19 cellular contexts compared by ENCODE assay signal in the genomic region with DNA sequence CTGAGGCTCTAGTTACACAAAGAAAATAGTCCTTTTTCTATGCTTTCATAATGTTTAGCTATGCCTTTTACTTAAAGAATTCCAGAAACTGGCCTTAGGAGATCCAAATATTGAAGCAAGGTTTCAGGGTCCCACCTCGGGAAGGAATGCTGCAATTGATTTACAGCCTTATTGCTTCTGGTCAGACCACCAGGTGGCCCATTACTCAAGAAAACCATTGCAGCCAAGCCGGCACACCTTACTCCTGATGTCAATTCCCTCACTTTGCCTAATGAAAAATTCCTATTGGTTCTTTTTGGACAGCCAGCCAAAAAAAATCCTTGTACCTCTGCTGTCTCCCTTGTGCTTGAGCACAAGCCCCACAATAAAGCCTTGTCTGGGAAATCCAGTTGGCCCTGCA.
DNase-seq lines count a peak whose midpoint lies in the region; ATAC-seq, FAIRE-seq and TF ChIP-seq lines count a peak whose summit lies in the region.
"Had no signal": no experiment of that assay in that cellular context is flagged by ENCODE, and none has a peak within 500 bp of the region (broad histone marks: within the 10 kb centered on the region; RNA-seq: fewer than 3 reads in every experiment).

No MANE protein-coding gene starts in this region.

- H2BK20ac ChIP-seq in H9 (ENCODE audit: low read depth, low read length, poor library complexity, severe bottlenecking) (no peak overlapping the region), H1 (ENCODE audit: low read length) (no peak overlapping the region)

- intact Hi-C loops in gastrocnemius medialis (cut with DNase I; ENCODE audit: low total_unique reads) = no loop called here

- no peaks in the 10 kb centered on the region; a peak in 1 of 7 replicates for H3K36me3 Mint-ChIP-seq in H9 (ENCODE audit: insufficient read depth in 1 of 3, low read depth in 3 of 3)
- H3K36me3 Mint-ChIP-seq in neural crest cell (ENCODE audit: low read depth) = no peaks in the 10 kb centered on the region
- H3K36me3 Mint-ChIP-seq in mesothelial cell of epicardium = no peaks in the 10 kb centered on the region
- H3K36me3 Mint-ChIP-seq: CD14-positive monocyte had no signal

- H3K79me1 ChIP-seq in H9 (ENCODE audit: insufficient read depth, low read depth, low read length, poor library complexity, severe bottlenecking) (no peaks in the 10 kb centered on the region), H1 (ENCODE audit: low read depth, low read length) (no peaks in the 10 kb centered on the region)

- no peak overlapping the region for H2BK15ac ChIP-seq in H9 (ENCODE audit: low read depth, low read length)
- no peak overlapping the region for H2BK15ac ChIP-seq in H1 (ENCODE audit: low read length)

- H3K27ac ChIP-seq in C4-2B (peak overlapping the region; percentile 32; the same call in 1 of the 2 replicates), H9 (ENCODE audit: insufficient read length, low read depth, low read length) (no peak overlapping the region), H1 (ENCODE audit: low read depth, low read length) (no peak overlapping the region), gastrocnemius medialis (no peak overlapping the region)
- H3K27ac ChIP-seq: GM23248, KMS-11 had no signal

- H3K27me3 ChIP-seq in H9 (ENCODE audit: insufficient read depth, low read length) (no peaks in the 10 kb centered on the region), H1 (replicated peaks in 1 of 4; ENCODE audit: control insufficient read depth in 3 of 4, extremely low read depth in 1 of 4, insufficient read depth in 3 of 4, low read length in 3 of 4) (no peaks in the 10 kb centered on the region), gastrocnemius medialis (no peaks in the 10 kb centered on the region)

- no peak overlapping the region for H2BK5ac ChIP-seq in H9 (ENCODE audit: insufficient read length, low read length)
- no peak overlapping the region for H2BK5ac ChIP-seq in H1 (ENCODE audit: low read depth, low read length)

- H3K56ac ChIP-seq in H9 (ENCODE audit: insufficient read length, low read depth, low read length) = no peak overlapping the region
- H3K56ac ChIP-seq in H1 (replicated peaks; ENCODE audit: insufficient read length, low read depth, low read length) = no peak overlapping the region

- TF ChIP-seq RAD21 in H1 (IDR thresholded peaks at IDR 0.05 in 1 of 2, conservative IDR thresholded peaks at IDR 0.05 in 1 of 2; ENCODE audit: low read depth in 2 of 2, low read length in 2 of 2) = peak; percentile 40 to 60

- H3K4me1 ChIP-seq in H9 (ENCODE audit: insufficient read depth, low read length) (peaks cover 3% of the 10 kb centered on the region; the same call in 1 of the 2 replicates), H1 (replicated peaks in 1 of 4; ENCODE audit: control insufficient read depth in 3 of 4, insufficient read depth in 4 of 4, low read length in 3 of 4) (peaks cover 0 to 4% (median 0%) of the 10 kb centered on the region in 4 experiments; a peak in 3 of 7 replicates), gastrocnemius medialis (no peaks in the 10 kb centered on the region)

- H3K23ac ChIP-seq in H9 (ENCODE audit: insufficient read length, low read depth, low read length) (no peak overlapping the region), H1 (ENCODE audit: insufficient read length) (no peak overlapping the region)

- H3K14ac ChIP-seq in H9 (ENCODE audit: insufficient read depth, low read length) = no peak overlapping the region
- H3K14ac ChIP-seq in H1 (ENCODE audit: insufficient read length) = no peak overlapping the region

- H3K18ac ChIP-seq in H9 (ENCODE audit: insufficient read length, low read depth, low read length) (no peak overlapping the region), H1 (ENCODE audit: extremely low read depth, low read length) (no peak overlapping the region)

- H3K23me2 ChIP-seq in H9 (ENCODE audit: insufficient read length, low read depth, low read length, poor library complexity, severe bottlenecking) (no peaks in the 10 kb centered on the region), H1 (ENCODE audit: low read depth, low read length) (no peaks in the 10 kb centered on the region)

- H4K5ac ChIP-seq in H9 (ENCODE audit: insufficient read length, low read depth, low read length) = no peak overlapping the region
- no peak overlapping the region for H4K5ac ChIP-seq in H1 (ENCODE audit: insufficient read length, low read depth, low read length)

- ATAC-seq in gastrocnemius medialis = no peak
- ATAC-seq: Right ventricle myocardium inferior had no signal

- H4K91ac ChIP-seq in H9 (ENCODE audit: insufficient read length, low read depth, low read length) (no peak overlapping the region), H1 (replicated peaks; ENCODE audit: insufficient read length, low read length) (no peak overlapping the region)

- H3K9me3 ChIP-seq in H9 (ENCODE audit: control insufficient read depth, low read depth, low read length) (no peaks in the 10 kb centered on the region), H1 (ENCODE audit: insufficient read depth in 2 of 2, low read depth in 1 of 2, low read length in 1 of 2) (no peaks in the 10 kb centered on the region), gastrocnemius medialis (no peaks in the 10 kb centered on the region)
- H3K9me3 ChIP-seq: SK-N-SH had no signal

- TF ChIP-seq EP300 in H1 (IDR thresholded peaks at IDR 0.05; ENCODE audit: borderline replicate concordance in 1 of 2, low read depth in 2 of 2, low read length in 2 of 2) = no peak

- H2AFZ ChIP-seq in H9 (ENCODE audit: low read length) = no peak overlapping the region
- H2AFZ ChIP-seq in H1 (ENCODE audit: low read length) = no peak overlapping the region
- H2AFZ ChIP-seq: GM23248 had no signal

- H4K8ac ChIP-seq in H9 (replicated peaks; ENCODE audit: insufficient read length, low read depth, low read length) (no peak overlapping the region), H1 (ENCODE audit: extremely low read depth, insufficient read depth, low read length) (no peak overlapping the region)

- TF ChIP-seq CTCF in C4-2B (conservative IDR thresholded peaks at IDR 0.05) = no peak
- TF ChIP-seq CTCF in H9 (conservative IDR thresholded peaks at IDR 0.05) = peak; percentile 50; the same call in 2 of the 3 replicates
- peak; percentile 10 to 29 (median 25) for TF ChIP-seq CTCF in H1 (IDR thresholded peaks at IDR 0.05; ENCODE audit: control extremely low read depth in 1 of 3, insufficient read depth in 1 of 3, low read depth in 1 of 3, low read length in 3 of 3)
- peak; percentile 29 for TF ChIP-seq CTCF in neural crest cell (conservative IDR thresholded peaks at IDR 0.05)
- TF ChIP-seq CTCF in mesothelial cell of epicardium (IDR thresholded peaks at IDR 0.05; ENCODE audit: unreplicated experiment) = no peak
- no peak for TF ChIP-seq CTCF in gastrocnemius medialis (IDR thresholded peaks at IDR 0.05 in 4 of 5, conservative IDR thresholded peaks at IDR 0.05 in 1 of 5)

- no peak overlapping the region for H3T11ph ChIP-seq in H9 (ENCODE audit: low read length)

- H3K36me3 ChIP-seq in H1 (ENCODE audit: control insufficient read depth in 2 of 4, insufficient read depth in 4 of 4, low read length in 3 of 4) (no peaks in the 10 kb centered on the region), gastrocnemius medialis (no peaks in the 10 kb centered on the region)

- POLR2A ChIA-PET in H1 (lab: Charles Lee; ENCODE audit: partially characterized antibody) = no interaction called here

- CTCF ChIA-PET in H1 (lab: Charles Lee; ENCODE audit: partially characterized antibody) = interaction anchor here (0.8 to 1.4 kb wide), 6 partner anchors 19 to 498 kb away, joined by 3 to 4 read pairs (median 3); no protein-coding TSS in a partner anchor

- H2BK12ac ChIP-seq in H9 (ENCODE audit: insufficient read length, low read depth, low read length) (no peak overlapping the region), H1 (ENCODE audit: low read depth, low read length) (no peak overlapping the region)

- no peaks in the 10 kb centered on the region for H3K9me3 Mint-ChIP-seq in H9
- H3K9me3 Mint-ChIP-seq in neural crest cell = no peaks in the 10 kb centered on the region
- no peaks in the 10 kb centered on the region for H3K9me3 Mint-ChIP-seq in mesothelial cell of epicardium

- DNase-seq in H9 (peak; percentile 43), H1 (ENCODE audit: low read depth in 1 of 2, low spot score in 2 of 2) (no peak), neural crest cell (ENCODE audit: low read depth, low spot score) (no peak), NCI-H2107 (lab: John Stamatoyannopoulos, UW) (no peak), mesothelial cell of epicardium (ENCODE audit: low spot score in 2 of 2, unreplicated experiment in 2 of 2) (no peak), gastrocnemius medialis (no peak)
- DNase-seq: ACHN; DMS153; GF-D8; GM23248; MV-4-11; NCI-H187 treated with DMSO at 0.1 percent for 48 hours; NK-92 treated with Interleukin-12 subunit alpha and Interleukin-12 subunit beta, amount 100 ng/mL, for 24 hours; SK-N-SH had no signal

- H3K79me2 ChIP-seq in H9 (ENCODE audit: insufficient read depth, low read length) (no peaks in the 10 kb centered on the region), H1 (ENCODE audit: control insufficient read depth in 1 of 2, insufficient read depth in 2 of 2, low read length in 2 of 2) (no peaks in the 10 kb centered on the region)

- no peak for TF ChIP-seq POLR2A in H1 (IDR thresholded peaks at IDR 0.05; ENCODE audit: control extremely low read depth in 1 of 2, low read depth in 2 of 2, low read length in 2 of 2)
- TF ChIP-seq POLR2A in gastrocnemius medialis (IDR thresholded peaks at IDR 0.05) = no peak

- H3K27ac Mint-ChIP-seq in H9 = peak overlapping the region in 2 of 3 experiments; percentile 48 to 87; a peak in 1 of 7 replicates
- H3K27ac Mint-ChIP-seq in neural crest cell (ENCODE audit: unreplicated experiment) = no peak overlapping the region
- no peak overlapping the region for H3K27ac Mint-ChIP-seq in mesothelial cell of epicardium
- H3K27ac Mint-ChIP-seq: CD14-positive monocyte had no signal

- H4K20me1 ChIP-seq in H9 (ENCODE audit: control insufficient read depth, insufficient read depth, insufficient read length) (no peaks in the 10 kb centered on the region), H1 (replicated peaks in 1 of 2; ENCODE audit: control insufficient read depth in 1 of 2, insufficient read depth in 2 of 2, low read length in 2 of 2) (no peaks in the 10 kb centered on the region)

- H3K4ac ChIP-seq in H9 (ENCODE audit: low read depth, low read length) (no peak overlapping the region), H1 (replicated peaks; ENCODE audit: insufficient read length, low read depth, low read length) (no peak overlapping the region)

- H3K4me1 Mint-ChIP-seq in H9 (peaks cover 16 to 35% of the 10 kb centered on the region in 2 experiments), neural crest cell (no peaks in the 10 kb centered on the region), mesothelial cell of epicardium (peaks cover 7% of the 10 kb centered on the region)
- H3K4me1 Mint-ChIP-seq: CD14-positive monocyte had no signal

- H3K4me2 ChIP-seq in H9 (ENCODE audit: insufficient read depth, insufficient read length, low read length) (no peak overlapping the region), H1 (ENCODE audit: insufficient read depth in 1 of 2, low read depth in 2 of 2, low read length in 2 of 2) (no peak overlapping the region)
- H3K4me2 ChIP-seq: KMS-11, SK-N-SH had no signal

- H3K4me3 Mint-ChIP-seq in H9 = no peak overlapping the region
- H3K4me3 Mint-ChIP-seq in neural crest cell = no peak overlapping the region
- H3K4me3 Mint-ChIP-seq in mesothelial cell of epicardium = no peak overlapping the region
- H3K4me3 Mint-ChIP-seq: CD14-positive monocyte had no signal

- no peak for FAIRE-seq in H1 (lab: Jason Lieb, UNC)
- FAIRE-seq: RCC 7860 had no signal

- in situ Hi-C loops in gastrocnemius medialis (cut with MboI; ENCODE audit: low sequenced_read_pairs in 4 of 4) = no loop called here

- H2AK5ac ChIP-seq in H9 (ENCODE audit: insufficient read length, low read length) (no peak overlapping the region), H1 (ENCODE audit: low read depth, low read length) (no peak overlapping the region)

- H3K27me3 Mint-ChIP-seq in H9 (ENCODE audit: low read depth) (no peaks in the 10 kb centered on the region), neural crest cell (ENCODE audit: low read depth) (no peaks in the 10 kb centered on the region), mesothelial cell of epicardium (ENCODE audit: low read depth) (no peaks in the 10 kb centered on the region)

- H3K9ac ChIP-seq in H9 (ENCODE audit: extremely low read depth, insufficient read length, low read length) = no peak overlapping the region
- H3K9ac ChIP-seq in H1 (replicated peaks in 1 of 4; ENCODE audit: extremely low read depth in 1 of 4, low read depth in 3 of 4, low read length in 3 of 4) = no peak overlapping the region
- H3K9ac ChIP-seq: GM23248, KMS-11, SK-N-SH had no signal

- no peak overlapping the region for H2BK120ac ChIP-seq in H9 (ENCODE audit: low read depth, low read length, poor library complexity, severe bottlenecking)
- no peak overlapping the region for H2BK120ac ChIP-seq in H1 (replicated peaks; ENCODE audit: low read depth, low read length)

- WGBS in H9 (ENCODE audit: extremely low coverage, insufficient read length, low lambda C conversion rate) = no CpG with 5 or more reads among the region's 2 CpGs
- WGBS in H1 (ENCODE audit: extremely low coverage in 1 of 2, insufficient coverage in 1 of 2, insufficient read length in 1 of 2, insufficient replicate concordance in 2 of 2, low coverage in 1 of 2, low lambda C conversion rate in 2 of 2, missing lambda C conversion rate in 1 of 2), 2 experiments = 83% methylated on average over 2 of the region's 2 CpGs; no CpG with 5 or more reads in 1 of the 2 experiments

- H3K4me3 ChIP-seq in H1 (ENCODE audit: extremely low read depth in 1 of 4, insufficient read depth in 2 of 4, low read depth in 3 of 4, low read length in 4 of 4) (no peak overlapping the region), gastrocnemius medialis (no peak overlapping the region)
- H3K4me3 ChIP-seq: GM23248 had no signal

Comparison
In these comparisons a context has a peak if more than half of its experiments do, and no peak if none do; other contexts are left out.
1. CTCF ChIP-seq: peak in H9 (single experiment), H1 (3 of 3) and neural crest cell (single experiment); none in C4-2B (single experiment), mesothelial cell of epicardium (single experiment) and gastrocnemius medialis (0 of 5).
2. H3K27ac Mint-ChIP-seq: peak in H9 (2 of 3); none in neural crest cell (single experiment) and mesothelial cell of epicardium (single experiment).